ENCODE assay signal across 10 cellular contexts in the genomic region with DNA sequence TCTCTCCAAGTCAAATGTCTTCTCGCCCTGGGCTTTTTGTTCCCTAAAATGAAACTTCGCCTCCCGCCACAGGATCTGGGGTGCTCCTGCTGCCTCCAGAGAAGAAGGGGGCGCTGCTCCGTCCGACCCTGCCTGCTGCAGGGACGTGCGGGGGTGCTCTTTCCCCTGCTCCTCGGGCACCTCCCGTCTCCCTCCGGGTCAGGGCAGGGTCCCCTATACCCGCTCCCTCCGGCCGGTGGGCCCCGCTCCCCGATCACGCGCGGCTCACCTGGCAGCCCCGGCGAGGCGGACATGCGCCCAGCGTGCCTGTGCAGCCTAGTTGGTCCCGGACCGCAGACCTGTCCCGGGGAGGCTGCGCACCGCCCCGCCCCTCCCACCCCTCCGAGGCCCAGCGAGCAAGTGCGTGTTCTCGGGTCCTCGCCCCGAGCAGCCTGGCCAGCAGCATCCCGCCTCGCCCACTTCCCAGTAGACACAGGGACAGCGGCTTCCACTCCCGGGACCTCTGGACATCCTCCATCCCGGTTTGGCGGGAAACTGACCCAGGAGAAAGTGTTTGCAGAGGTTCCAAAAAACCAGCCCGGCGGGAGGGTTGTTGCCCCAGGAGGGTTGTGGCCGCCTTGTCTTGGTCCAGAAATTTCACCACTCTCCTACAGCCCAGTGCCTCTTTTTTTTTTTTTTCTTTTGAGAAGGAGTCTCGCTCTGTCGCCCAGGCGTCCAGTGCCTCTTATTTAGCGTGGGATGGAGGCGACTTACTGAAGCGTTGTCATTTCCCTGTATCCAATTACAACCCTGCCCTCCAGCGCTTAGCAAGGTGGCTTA. TPM values are rescaled to one million over a fixed set of nuclear protein-coding genes. Genes with fewer than 3 reads are reported as not detected.
DNase-seq lines count a peak whose midpoint lies in the region; ATAC-seq and TF ChIP-seq lines count a peak whose summit lies in the region.
"Had no signal": no experiment of that assay in that cellular context is flagged by ENCODE, and none has a peak within 500 bp of the region (broad histone marks: within the 10 kb centered on the region; RNA-seq: fewer than 3 reads in every experiment).

Gene OXGR1, minus strand, starts transcription at position 447 of the 819 bp plus-strand sequence. CDS start 6,717 bp downstream, outside the sequence.

- no peaks in the 10 kb centered on the region for H3K79me1 ChIP-seq in mesendoderm (ENCODE audit: low read length)

- no peak for TF ChIP-seq CTCF in type B pancreatic cell (conservative IDR thresholded peaks at IDR 0.05)

- H3K27ac Mint-ChIP-seq in type B pancreatic cell, result no peak within 1 kb of the TSS
- H3K27ac Mint-ChIP-seq: CD4-positive, CD25-positive, alpha-beta regulatory T cell had no signal

- peak within 1 kb of the TSS; percentile 82 for H3K56ac ChIP-seq in mesendoderm (ENCODE audit: low read length)

- no peak within 1 kb of the TSS for H3K4ac ChIP-seq in mesendoderm (ENCODE audit: low read depth, low read length)

- H3K9me3 ChIP-seq in duodenal mucosa (ENCODE audit: control insufficient read depth in 1 of 2, low read length in 2 of 2), result no peaks in the 10 kb centered on the region

- H2BK5ac ChIP-seq in mesendoderm (ENCODE audit: low read length), result no peak within 1 kb of the TSS

- H2AK5ac ChIP-seq in mesendoderm (ENCODE audit: low read length), result no peak within 1 kb of the TSS

- H3K36me3 ChIP-seq in duodenal mucosa (ENCODE audit: control insufficient read depth in 1 of 2, insufficient read depth in 2 of 2, low read length in 2 of 2) (no peaks in the 10 kb centered on the region), mesendoderm (ENCODE audit: control insufficient read depth, insufficient read depth, low read length) (no peaks in the 10 kb centered on the region)

- H3K27me3 ChIP-seq in duodenal mucosa (ENCODE audit: control insufficient read depth in 1 of 2, insufficient read depth in 2 of 2, low read length in 2 of 2) (peaks cover 3 to 13% of the 10 kb centered on the region in 2 donors), mesendoderm (ENCODE audit: insufficient read depth, low read length, poor library complexity) (peaks cover 13% of the 10 kb centered on the region)

- H3K79me2 ChIP-seq in mesendoderm (ENCODE audit: control insufficient read depth, insufficient read depth, low read length), result no peaks in the 10 kb centered on the region

- no peak within 1 kb of the TSS for H3K9ac ChIP-seq in duodenal mucosa (ENCODE audit: low read depth in 1 of 2, low read length in 2 of 2)
- H3K9ac ChIP-seq in mesendoderm (ENCODE audit: low read length), result peak within 1 kb of the TSS; percentile 58

- peaks cover 47% of the 10 kb centered on the region for H3K27me3 Mint-ChIP-seq in type B pancreatic cell

- peak within 1 kb of the TSS; percentile 85 for H3K4me3 Mint-ChIP-seq in type B pancreatic cell
- H3K4me3 Mint-ChIP-seq: CD4-positive, CD25-positive, alpha-beta regulatory T cell had no signal

- H3K4me3 ChIP-seq in duodenal mucosa (ENCODE audit: low read depth in 1 of 2, low read length in 2 of 2), result peak within 1 kb of the TSS; percentile 58 to 73
- H3K4me3 ChIP-seq in mesendoderm (ENCODE audit: low read length), result peak within 1 kb of the TSS; percentile 33

- H3K4me1 Mint-ChIP-seq in type B pancreatic cell (ENCODE audit: unreplicated experiment), result peaks cover 10% of the 10 kb centered on the region

- no peak for ATAC-seq in HG03095 (IDR thresholded peaks at IDR 0.05; ENCODE audit: unreplicated experiment)

- no peak within 1 kb of the TSS for H3K23ac ChIP-seq in mesendoderm (ENCODE audit: low read length)

- no CpG with 5 or more reads among the region's 52 CpGs for WGBS in mesendoderm (ENCODE audit: extremely low coverage, insufficient coverage, low lambda C conversion rate)

- no peak within 1 kb of the TSS for H3K27ac ChIP-seq in duodenal mucosa (ENCODE audit: low read depth, low read length)
- no peak within 1 kb of the TSS for H3K27ac ChIP-seq in mesendoderm (ENCODE audit: low read depth, low read length)

- peak within 1 kb of the TSS; percentile 77 for H3K4me2 ChIP-seq in mesendoderm (ENCODE audit: low read length)

- H2BK120ac ChIP-seq in mesendoderm (ENCODE audit: low read depth, low read length), result no peak within 1 kb of the TSS

- no peak within 1 kb of the TSS for H4K5ac ChIP-seq in mesendoderm (ENCODE audit: low read length)

- no peak within 1 kb of the TSS for H2BK15ac ChIP-seq in mesendoderm (replicated peaks; ENCODE audit: low read depth)

- peak; percentile 40 for DNase-seq in NCI-H748 (lab: John Stamatoyannopoulos, UW; ENCODE audit: unreplicated experiment)
- no peak for DNase-seq in NCI-H748 treated with DMSO at 0.1 percent for 48 hours (lab: John Stamatoyannopoulos, UW)
- peak; percentile 25 for DNase-seq in mesendoderm
- DNase-seq in type B pancreatic cell (ENCODE audit: extremely low spot score, unreplicated experiment), result no peak
- DNase-seq in mesenteric fat pad (ENCODE audit: low spot score), result no peak
- no peak for DNase-seq in NCI-H2196 treated with DMSO at 0.1 percent for 48 hours (lab: John Stamatoyannopoulos, UW; ENCODE audit: unreplicated experiment)
- DNase-seq: CD4-positive, CD25-positive, alpha-beta regulatory T cell had no signal

- no peaks in the 10 kb centered on the region for H3K9me3 Mint-ChIP-seq in type B pancreatic cell

- H3K4me1 ChIP-seq in duodenal mucosa (ENCODE audit: control insufficient read depth in 1 of 2, insufficient read depth in 2 of 2, low read length in 2 of 2), result peaks cover 3 to 5% of the 10 kb centered on the region in 2 donors
- no peaks in the 10 kb centered on the region for H3K4me1 ChIP-seq in mesendoderm (ENCODE audit: control insufficient read depth, low read depth, low read length)

- H4K8ac ChIP-seq in mesendoderm (ENCODE audit: low read depth, low read length), result no peak within 1 kb of the TSS

- H3K36me3 Mint-ChIP-seq in type B pancreatic cell, result no peaks in the 10 kb centered on the region
- H3K36me3 Mint-ChIP-seq: CD4-positive, CD25-positive, alpha-beta regulatory T cell had no signal

- H3K18ac ChIP-seq in mesendoderm (ENCODE audit: low read length), result no peak within 1 kb of the TSS

RNA-seq across cellular contexts. Expression of gene OXGR1, which starts in this region (rescaled TPM):
- polyA plus RNA-seq in mesendoderm (2013, experiment 1 of 2), result 0.11 TPM
- 0.22 TPM for polyA plus RNA-seq in mesendoderm (2013, experiment 2 of 2)
- total RNA-seq in type B pancreatic cell (ENCODE audit: low replicate concordance) (0.80 and 3.9 TPM in 2 replicates), mesenteric fat pad (0.42 TPM)
- total RNA-seq: CD4-positive, CD25-positive, alpha-beta regulatory T cell; T-helper 1 cell treated with Interleukin-12 subunit alpha and Interleukin-12 subunit beta and Interleukin-4 antibody, amounts not matched to agents 30 ng/mL and 1 ng/mL, for 36 hours had no signal
- polyA plus RNA-seq: CD4-positive, CD25-positive, alpha-beta regulatory T cell had no signal

Comparison
In these comparisons a context has a peak if more than half of its experiments do, and no peak if none do; other contexts are left out.
1. DNase-seq: peak in NCI-H748 (single experiment) and mesendoderm (single experiment); none in NCI-H748 treated with DMSO at 0.1 percent for 48 hours (single experiment), type B pancreatic cell (single experiment), mesenteric fat pad (single experiment) and NCI-H2196 treated with DMSO at 0.1 percent for 48 hours (single experiment).